1 cellular context compared by ENCODE assay signal in the genomic region with DNA sequence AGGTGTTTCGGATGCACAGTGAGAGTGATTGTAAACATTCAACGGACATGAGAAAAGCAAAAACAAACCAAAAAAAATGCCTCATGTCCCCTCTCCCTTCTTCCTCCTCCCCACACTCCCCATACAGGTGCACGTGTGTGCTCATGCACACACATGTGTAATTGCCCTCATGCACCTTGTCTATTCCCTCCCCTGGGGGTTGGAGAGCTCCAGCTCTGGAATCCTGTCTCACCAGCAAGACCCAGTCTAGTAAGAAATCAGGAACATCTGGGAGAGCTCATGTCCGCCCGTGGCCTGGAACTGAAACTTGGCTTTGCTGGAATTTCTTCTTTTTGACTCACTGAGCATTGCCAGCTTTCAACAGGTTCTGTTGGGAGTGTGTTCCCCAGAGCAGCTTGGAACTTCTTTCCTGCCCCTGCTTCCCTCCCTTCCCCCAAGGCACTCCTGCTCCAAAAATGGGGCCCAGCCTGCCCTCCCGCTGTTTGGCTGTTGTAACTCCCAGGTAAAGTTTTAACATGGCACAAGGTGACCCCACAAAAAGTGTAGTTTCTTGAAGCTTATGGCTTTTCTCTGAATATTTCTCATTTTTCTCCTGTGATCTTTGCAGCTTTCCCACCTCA.
TF ChIP-seq lines count a peak whose summit lies in the region.

No MANE protein-coding gene starts in this region.

TF ChIP-seq in K562, 482 proteins besides CTCF, POLR2A, EP300 and RAD21 (continued from another document and continues in another):
- TF ChIP-seq, protein P1, sequence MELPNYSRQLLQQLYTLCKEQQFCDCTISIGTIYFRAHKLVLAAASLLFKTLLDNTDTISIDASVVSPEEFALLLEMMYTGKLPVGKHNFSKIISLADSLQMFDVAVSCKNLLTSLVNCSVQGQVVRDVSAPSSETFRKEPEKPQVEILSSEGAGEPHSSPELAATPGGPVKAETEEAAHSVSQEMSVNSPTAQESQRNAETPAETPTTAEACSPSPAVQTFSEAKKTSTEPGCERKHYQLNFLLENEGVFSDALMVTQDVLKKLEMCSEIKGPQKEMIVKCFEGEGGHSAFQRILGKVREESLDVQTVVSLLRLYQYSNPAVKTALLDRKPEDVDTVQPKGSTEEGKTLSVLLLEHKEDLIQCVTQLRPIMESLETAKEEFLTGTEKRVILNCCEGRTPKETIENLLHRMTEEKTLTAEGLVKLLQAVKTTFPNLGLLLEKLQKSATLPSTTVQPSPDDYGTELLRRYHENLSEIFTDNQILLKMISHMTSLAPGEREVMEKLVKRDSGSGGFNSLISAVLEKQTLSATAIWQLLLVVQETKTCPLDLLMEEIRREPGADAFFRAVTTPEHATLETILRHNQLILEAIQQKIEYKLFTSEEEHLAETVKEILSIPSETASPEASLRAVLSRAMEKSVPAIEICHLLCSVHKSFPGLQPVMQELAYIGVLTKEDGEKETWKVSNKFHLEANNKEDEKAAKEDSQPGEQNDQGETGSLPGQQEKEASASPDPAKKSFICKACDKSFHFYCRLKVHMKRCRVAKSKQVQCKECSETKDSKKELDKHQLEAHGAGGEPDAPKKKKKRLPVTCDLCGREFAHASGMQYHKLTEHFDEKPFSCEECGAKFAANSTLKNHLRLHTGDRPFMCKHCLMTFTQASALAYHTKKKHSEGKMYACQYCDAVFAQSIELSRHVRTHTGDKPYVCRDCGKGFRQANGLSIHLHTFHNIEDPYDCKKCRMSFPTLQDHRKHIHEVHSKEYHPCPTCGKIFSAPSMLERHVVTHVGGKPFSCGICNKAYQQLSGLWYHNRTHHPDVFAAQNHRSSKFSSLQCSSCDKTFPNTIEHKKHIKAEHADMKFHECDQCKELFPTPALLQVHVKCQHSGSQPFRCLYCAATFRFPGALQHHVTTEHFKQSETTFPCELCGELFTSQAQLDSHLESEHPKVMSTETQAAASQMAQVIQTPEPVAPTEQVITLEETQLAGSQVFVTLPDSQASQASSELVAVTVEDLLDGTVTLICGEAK (IDR thresholded peaks at IDR 0.05), result no peak
- TF ChIP-seq, protein P1 (CRISPR knock-in tag; IDR thresholded peaks at IDR 0.05), result no peak
- TF ChIP-seq, protein P2, sequence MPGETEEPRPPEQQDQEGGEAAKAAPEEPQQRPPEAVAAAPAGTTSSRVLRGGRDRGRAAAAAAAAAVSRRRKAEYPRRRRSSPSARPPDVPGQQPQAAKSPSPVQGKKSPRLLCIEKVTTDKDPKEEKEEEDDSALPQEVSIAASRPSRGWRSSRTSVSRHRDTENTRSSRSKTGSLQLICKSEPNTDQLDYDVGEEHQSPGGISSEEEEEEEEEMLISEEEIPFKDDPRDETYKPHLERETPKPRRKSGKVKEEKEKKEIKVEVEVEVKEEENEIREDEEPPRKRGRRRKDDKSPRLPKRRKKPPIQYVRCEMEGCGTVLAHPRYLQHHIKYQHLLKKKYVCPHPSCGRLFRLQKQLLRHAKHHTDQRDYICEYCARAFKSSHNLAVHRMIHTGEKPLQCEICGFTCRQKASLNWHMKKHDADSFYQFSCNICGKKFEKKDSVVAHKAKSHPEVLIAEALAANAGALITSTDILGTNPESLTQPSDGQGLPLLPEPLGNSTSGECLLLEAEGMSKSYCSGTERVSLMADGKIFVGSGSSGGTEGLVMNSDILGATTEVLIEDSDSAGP (CRISPR knock-in tag; IDR thresholded peaks at IDR 0.05), result no peak
- no peak for TF ChIP-seq ZNF134 (CRISPR knock-in tag; conservative IDR thresholded peaks at IDR 0.05)
- TF ChIP-seq, protein P3, sequence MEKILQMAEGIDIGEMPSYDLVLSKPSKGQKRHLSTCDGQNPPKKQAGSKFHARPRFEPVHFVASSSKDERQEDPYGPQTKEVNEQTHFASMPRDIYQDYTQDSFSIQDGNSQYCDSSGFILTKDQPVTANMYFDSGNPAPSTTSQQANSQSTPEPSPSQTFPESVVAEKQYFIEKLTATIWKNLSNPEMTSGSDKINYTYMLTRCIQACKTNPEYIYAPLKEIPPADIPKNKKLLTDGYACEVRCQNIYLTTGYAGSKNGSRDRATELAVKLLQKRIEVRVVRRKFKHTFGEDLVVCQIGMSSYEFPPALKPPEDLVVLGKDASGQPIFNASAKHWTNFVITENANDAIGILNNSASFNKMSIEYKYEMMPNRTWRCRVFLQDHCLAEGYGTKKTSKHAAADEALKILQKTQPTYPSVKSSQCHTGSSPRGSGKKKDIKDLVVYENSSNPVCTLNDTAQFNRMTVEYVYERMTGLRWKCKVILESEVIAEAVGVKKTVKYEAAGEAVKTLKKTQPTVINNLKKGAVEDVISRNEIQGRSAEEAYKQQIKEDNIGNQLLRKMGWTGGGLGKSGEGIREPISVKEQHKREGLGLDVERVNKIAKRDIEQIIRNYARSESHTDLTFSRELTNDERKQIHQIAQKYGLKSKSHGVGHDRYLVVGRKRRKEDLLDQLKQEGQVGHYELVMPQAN (IDR thresholded peaks at IDR 0.05; ENCODE audit: borderline replicate concordance), result 0 out of 2 replicates have a peak, but pooled peaks have one; percentile 38
- 0 out of 2 replicates have a peak, but pooled peaks have one; percentile 24 for TF ChIP-seq ZNF175 (CRISPR knock-in tag; IDR thresholded peaks at IDR 0.05; ENCODE audit: low read depth)
- TF ChIP-seq, protein P4, sequence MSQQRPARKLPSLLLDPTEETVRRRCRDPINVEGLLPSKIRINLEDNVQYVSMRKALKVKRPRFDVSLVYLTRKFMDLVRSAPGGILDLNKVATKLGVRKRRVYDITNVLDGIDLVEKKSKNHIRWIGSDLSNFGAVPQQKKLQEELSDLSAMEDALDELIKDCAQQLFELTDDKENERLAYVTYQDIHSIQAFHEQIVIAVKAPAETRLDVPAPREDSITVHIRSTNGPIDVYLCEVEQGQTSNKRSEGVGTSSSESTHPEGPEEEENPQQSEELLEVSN (IDR thresholded peaks at IDR 0.05; ENCODE audit: borderline replicate concordance in 1 of 2, extremely low read depth in 1 of 2, insufficient read depth in 1 of 2, insufficient read length in 1 of 2, low read depth in 1 of 2, low read length in 1 of 2, poor library complexity in 1 of 2, severe bottlenecking in 1 of 2), result peak in 1 of 2 experiments; percentile 9
- TF ChIP-seq DMBX1 (CRISPR knock-in tag; IDR thresholded peaks at IDR 0.05; ENCODE audit: borderline replicate concordance), result peak; percentile 54; the same call in 1 of the 2 replicates
- no peak for TF ChIP-seq ZNF143 (CRISPR knock-in tag; IDR thresholded peaks at IDR 0.05)
- TF ChIP-seq, protein P5, sequence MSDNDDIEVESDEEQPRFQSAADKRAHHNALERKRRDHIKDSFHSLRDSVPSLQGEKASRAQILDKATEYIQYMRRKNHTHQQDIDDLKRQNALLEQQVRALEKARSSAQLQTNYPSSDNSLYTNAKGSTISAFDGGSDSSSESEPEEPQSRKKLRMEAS (CRISPR knock-in tag; IDR thresholded peaks at IDR 0.05), result peak; percentile 29; the same call in 1 of the 2 replicates
- TF ChIP-seq, protein P6, sequence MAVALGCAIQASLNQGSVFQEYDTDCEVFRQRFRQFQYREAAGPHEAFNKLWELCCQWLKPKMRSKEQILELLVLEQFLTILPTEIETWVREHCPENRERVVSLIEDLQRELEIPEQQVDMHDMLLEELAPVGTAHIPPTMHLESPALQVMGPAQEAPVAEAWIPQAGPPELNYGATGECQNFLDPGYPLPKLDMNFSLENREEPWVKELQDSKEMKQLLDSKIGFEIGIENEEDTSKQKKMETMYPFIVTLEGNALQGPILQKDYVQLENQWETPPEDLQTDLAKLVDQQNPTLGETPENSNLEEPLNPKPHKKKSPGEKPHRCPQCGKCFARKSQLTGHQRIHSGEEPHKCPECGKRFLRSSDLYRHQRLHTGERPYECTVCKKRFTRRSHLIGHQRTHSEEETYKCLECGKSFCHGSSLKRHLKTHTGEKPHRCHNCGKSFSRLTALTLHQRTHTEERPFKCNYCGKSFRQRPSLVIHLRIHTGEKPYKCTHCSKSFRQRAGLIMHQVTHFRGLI (CRISPR knock-in tag; IDR thresholded peaks at IDR 0.05), result no peak
- peak; percentile 58; the same call in 1 of the 2 replicates for TF ChIP-seq ZKSCAN8 (CRISPR knock-in tag; IDR thresholded peaks at IDR 0.05)
- TF ChIP-seq SOX6 (IDR thresholded peaks at IDR 0.05), result no peak
- no peak for TF ChIP-seq ZNF224 (CRISPR knock-in tag; IDR thresholded peaks at IDR 0.05)
- TF ChIP-seq, protein P7, sequence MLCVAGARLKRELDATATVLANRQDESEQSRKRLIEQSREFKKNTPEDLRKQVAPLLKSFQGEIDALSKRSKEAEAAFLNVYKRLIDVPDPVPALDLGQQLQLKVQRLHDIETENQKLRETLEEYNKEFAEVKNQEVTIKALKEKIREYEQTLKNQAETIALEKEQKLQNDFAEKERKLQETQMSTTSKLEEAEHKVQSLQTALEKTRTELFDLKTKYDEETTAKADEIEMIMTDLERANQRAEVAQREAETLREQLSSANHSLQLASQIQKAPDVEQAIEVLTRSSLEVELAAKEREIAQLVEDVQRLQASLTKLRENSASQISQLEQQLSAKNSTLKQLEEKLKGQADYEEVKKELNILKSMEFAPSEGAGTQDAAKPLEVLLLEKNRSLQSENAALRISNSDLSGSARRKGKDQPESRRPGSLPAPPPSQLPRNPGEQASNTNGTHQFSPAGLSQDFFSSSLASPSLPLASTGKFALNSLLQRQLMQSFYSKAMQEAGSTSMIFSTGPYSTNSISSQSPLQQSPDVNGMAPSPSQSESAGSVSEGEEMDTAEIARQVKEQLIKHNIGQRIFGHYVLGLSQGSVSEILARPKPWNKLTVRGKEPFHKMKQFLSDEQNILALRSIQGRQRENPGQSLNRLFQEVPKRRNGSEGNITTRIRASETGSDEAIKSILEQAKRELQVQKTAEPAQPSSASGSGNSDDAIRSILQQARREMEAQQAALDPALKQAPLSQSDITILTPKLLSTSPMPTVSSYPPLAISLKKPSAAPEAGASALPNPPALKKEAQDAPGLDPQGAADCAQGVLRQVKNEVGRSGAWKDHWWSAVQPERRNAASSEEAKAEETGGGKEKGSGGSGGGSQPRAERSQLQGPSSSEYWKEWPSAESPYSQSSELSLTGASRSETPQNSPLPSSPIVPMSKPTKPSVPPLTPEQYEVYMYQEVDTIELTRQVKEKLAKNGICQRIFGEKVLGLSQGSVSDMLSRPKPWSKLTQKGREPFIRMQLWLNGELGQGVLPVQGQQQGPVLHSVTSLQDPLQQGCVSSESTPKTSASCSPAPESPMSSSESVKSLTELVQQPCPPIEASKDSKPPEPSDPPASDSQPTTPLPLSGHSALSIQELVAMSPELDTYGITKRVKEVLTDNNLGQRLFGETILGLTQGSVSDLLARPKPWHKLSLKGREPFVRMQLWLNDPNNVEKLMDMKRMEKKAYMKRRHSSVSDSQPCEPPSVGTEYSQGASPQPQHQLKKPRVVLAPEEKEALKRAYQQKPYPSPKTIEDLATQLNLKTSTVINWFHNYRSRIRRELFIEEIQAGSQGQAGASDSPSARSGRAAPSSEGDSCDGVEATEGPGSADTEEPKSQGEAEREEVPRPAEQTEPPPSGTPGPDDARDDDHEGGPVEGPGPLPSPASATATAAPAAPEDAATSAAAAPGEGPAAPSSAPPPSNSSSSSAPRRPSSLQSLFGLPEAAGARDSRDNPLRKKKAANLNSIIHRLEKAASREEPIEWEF (CRISPR knock-in tag; IDR thresholded peaks at IDR 0.05), result no peak
- TF ChIP-seq GTF2A2 (tag; IDR thresholded peaks at IDR 0.05), result 0 out of 2 replicates have a peak, but pooled peaks have one; percentile 27
- no peak for TF ChIP-seq NR2C1 (IDR thresholded peaks at IDR 0.05)
- TF ChIP-seq NR2C1 (tag; IDR thresholded peaks at IDR 0.05), result peak; percentile 46; the same call in 1 of the 2 replicates
- no peak for TF ChIP-seq ZNF75A (CRISPR knock-in tag; IDR thresholded peaks at IDR 0.05)
- no peak for TF ChIP-seq IFI16 (CRISPR knock-in tag; IDR thresholded peaks at IDR 0.05)
- no peak for TF ChIP-seq ZNF589 (CRISPR knock-in tag; IDR thresholded peaks at IDR 0.05; ENCODE audit: low read depth)
- TF ChIP-seq ZC3H4 (CRISPR knock-in tag; IDR thresholded peaks at IDR 0.05; ENCODE audit: borderline replicate concordance), result no peak
- TF ChIP-seq, protein P8, sequence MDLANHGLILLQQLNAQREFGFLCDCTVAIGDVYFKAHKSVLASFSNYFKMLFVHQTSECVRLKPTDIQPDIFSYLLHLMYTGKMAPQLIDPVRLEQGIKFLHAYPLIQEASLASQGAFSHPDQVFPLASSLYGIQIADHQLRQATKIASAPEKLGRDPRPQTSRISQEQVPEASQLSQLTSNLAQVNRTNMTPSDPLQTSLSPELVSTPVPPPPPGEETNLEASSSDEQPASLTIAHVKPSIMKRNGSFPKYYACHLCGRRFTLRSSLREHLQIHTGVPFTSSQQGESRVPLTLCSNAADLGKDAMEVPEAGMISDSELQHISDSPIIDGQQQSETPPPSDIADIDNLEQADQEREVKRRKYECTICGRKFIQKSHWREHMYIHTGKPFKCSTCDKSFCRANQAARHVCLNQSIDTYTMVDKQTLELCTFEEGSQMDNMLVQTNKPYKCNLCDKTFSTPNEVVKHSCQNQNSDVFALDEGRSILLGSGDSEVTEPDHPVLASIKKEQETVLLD (IDR thresholded peaks at IDR 0.05), result 0 out of 2 replicates have a peak, but pooled peaks have one; percentile 11
- TF ChIP-seq L3MBTL2 (IDR thresholded peaks at IDR 0.05), result peak; percentile 25; the same call in 1 of the 2 replicates
- TF ChIP-seq TFAM (CRISPR knock-in tag; conservative IDR thresholded peaks at IDR 0.05), result no peak
- peak in 1 of 3 experiments; percentile 16 for TF ChIP-seq YY1 (IDR thresholded peaks at IDR 0.05; ENCODE audit: borderline replicate concordance in 1 of 3, control insufficient read depth in 1 of 3, extremely low read depth in 1 of 3, insufficient read depth in 3 of 3, insufficient read length in 1 of 3, insufficient replicate concordance in 2 of 3, low read depth in 1 of 3, low read length in 2 of 3)
- no peak for TF ChIP-seq JUND (IDR thresholded peaks at IDR 0.05; ENCODE audit: borderline replicate concordance, low read depth, low read length)
- peak; percentile 23; the same call in 1 of the 3 replicates for TF ChIP-seq JUND (tag; IDR thresholded peaks at IDR 0.05; ENCODE audit: borderline replicate concordance, low read depth, low read length)
